ENCODE assay signal across 11 cellular contexts in genomic region chr3:53820756-53821580, GRCh38. TPM values are rescaled to one million over a fixed set of nuclear protein-coding genes. Genes with fewer than 3 reads are reported as not detected.
DNase-seq lines count a peak whose midpoint lies in the region; ATAC-seq lines count a peak whose summit lies in the region.
"Had no signal": no experiment of that assay in that cellular context is flagged by ENCODE, and none has a peak within 500 bp of the region (broad histone marks: within the 10 kb centered on the region; RNA-seq: fewer than 3 reads in every experiment).

No MANE protein-coding gene starts in this region.

- H3K9ac ChIP-seq in skeletal muscle tissue (ENCODE audit: low read depth in 1 of 3, low read length in 3 of 3) = peak overlapping the region in 2 of 3 donors; percentile 38 to 57

- DNase-seq in 8988T = peak; percentile 4
- DNase-seq in SJCRH30 = peak; percentile 88 to 91
- peak; percentile 75 for DNase-seq in mesenteric fat pad (ENCODE audit: low spot score)
- no peak for DNase-seq in stimulated activated CD4-positive, alpha-beta T cell treated with anti-CD3 and anti-CD28 coated beads, Interleukin-2, amount 100 ng/mL, for 24 hours
- no peak for DNase-seq in AG20443 (ENCODE audit: low spot score)
- DNase-seq: CD4-positive, alpha-beta memory T cell; NCI-H2171 treated with DMSO at 0.1 percent for 48 hours had no signal

- H3K4me1 ChIP-seq in SJCRH30 (peaks cover 22% of the 10 kb centered on the region), skeletal muscle tissue (ENCODE audit: control insufficient read depth in 3 of 3, insufficient read depth in 3 of 3, low read length in 3 of 3) (peaks cover 8 to 30% (median 21%) of the 10 kb centered on the region in 3 donors)

- peak overlapping the region; percentile 73 for H3K27ac ChIP-seq in SJCRH30
- H3K27ac ChIP-seq in skeletal muscle tissue (ENCODE audit: low read depth, low read length) = peak overlapping the region; percentile 51

- H3K4me3 ChIP-seq in SJCRH30 (peak overlapping the region; percentile 3; the same call in 1 of the 2 replicates), skeletal muscle tissue (ENCODE audit: low read length in 3 of 3) (peak overlapping the region in 2 of 3 donors; percentile 31 to 41)
- H3K4me3 ChIP-seq: GM23338 had no signal

- H3K36me3 ChIP-seq in SJCRH30 (no peaks in the 10 kb centered on the region), skeletal muscle tissue (ENCODE audit: control insufficient read depth in 3 of 3, insufficient read depth in 3 of 3, low read length in 3 of 3) (peaks cover 6 to 9% (median 6%) of the 10 kb centered on the region in 3 donors)

- H3K9me3 ChIP-seq in SJCRH30 (replicated peaks) (no peaks in the 10 kb centered on the region), skeletal muscle tissue (ENCODE audit: control insufficient read depth in 3 of 3, low read length in 3 of 3) (no peaks in the 10 kb centered on the region)

- no peak for ATAC-seq in GM19351 (IDR thresholded peaks at IDR 0.05; ENCODE audit: unreplicated experiment)
- no peak for ATAC-seq in HG03457 (IDR thresholded peaks at IDR 0.05; ENCODE audit: unreplicated experiment)
- ATAC-seq: GM23338 had no signal

- H3K27me3 ChIP-seq in SJCRH30 (no peaks in the 10 kb centered on the region), skeletal muscle tissue (ENCODE audit: control insufficient read depth in 3 of 3, insufficient read depth in 3 of 3, low read length in 3 of 3) (no peaks in the 10 kb centered on the region)

RNA-seq across cellular contexts. Expression of gene CHDH, which starts 25.3 kb away (rescaled TPM):
- 0.41 and 0.42 TPM in 2 replicates for total RNA-seq in SJCRH30 (2014; rRNA removed; shearing (Covaris generic))
- 1.4 TPM for total RNA-seq in mesenteric fat pad
- 0.52 TPM for total RNA-seq in skeletal muscle tissue

RNA-seq across cellular contexts. Expression of gene IL17RB, which starts 25.4 kb away (rescaled TPM):
- not detected in 2 replicates for total RNA-seq in SJCRH30 (2014; rRNA removed; shearing (Covaris generic))
- total RNA-seq in mesenteric fat pad (not detected), skeletal muscle tissue (1.6 TPM)

Comparison
In these comparisons a context has a peak if more than half of its experiments do, and no peak if none do; other contexts are left out.
1. DNase-seq: peak in 8988T (single experiment), SJCRH30 (2 of 2) and mesenteric fat pad (single experiment); none in stimulated activated CD4-positive, alpha-beta T cell treated with anti-CD3 and anti-CD28 coated beads, Interleukin-2, amount 100 ng/mL, for 24 hours (0 of 2) and AG20443 (single experiment).